11 cellular contexts compared by ENCODE assay signal in genomic region chr17:72432143-72432604, GRCh38.
DNase-seq lines count a peak whose midpoint lies in the region; ATAC-seq and TF ChIP-seq lines count a peak whose summit lies in the region.
"Had no signal": no experiment of that assay in that cellular context is flagged by ENCODE, and none has a peak within 500 bp of the region (broad histone marks: within the 10 kb centered on the region; RNA-seq: fewer than 3 reads in every experiment).

No MANE protein-coding gene starts in this region.

- TF ChIP-seq POLR2A in gastrocnemius medialis (IDR thresholded peaks at IDR 0.05): no peak

- peak overlapping the region; percentile 19 to 55 for H3K9ac ChIP-seq in mucosa of rectum (ENCODE audit: low read depth in 1 of 2, low read length in 2 of 2)

- H3K4me1 ChIP-seq in mucosa of rectum (ENCODE audit: control insufficient read depth in 2 of 2, insufficient read depth in 2 of 2, low read length in 2 of 2): peaks cover 48 to 62% of the 10 kb centered on the region in 2 donors
- H3K4me1 ChIP-seq in gastrocnemius medialis: no peaks in the 10 kb centered on the region

- H3K36me3 ChIP-seq in mucosa of rectum (ENCODE audit: control insufficient read depth in 2 of 2, insufficient read depth in 2 of 2, low read length in 2 of 2): no peaks in the 10 kb centered on the region
- H3K36me3 ChIP-seq in gastrocnemius medialis: no peaks in the 10 kb centered on the region

- H3K9me3 ChIP-seq in mucosa of rectum (ENCODE audit: control insufficient read depth in 2 of 2, low read length in 2 of 2) (no peaks in the 10 kb centered on the region), gastrocnemius medialis (no peaks in the 10 kb centered on the region)

- H3K27me3 ChIP-seq in mucosa of rectum (ENCODE audit: control insufficient read depth in 2 of 2, insufficient read depth in 2 of 2, low read length in 2 of 2) (no peaks in the 10 kb centered on the region), gastrocnemius medialis (no peaks in the 10 kb centered on the region)

- in situ Hi-C loops in gastrocnemius medialis (cut with MboI; ENCODE audit: low sequenced_read_pairs in 4 of 4): no loop called here

- TF ChIP-seq CTCF in C4-2B (conservative IDR thresholded peaks at IDR 0.05): no peak
- TF ChIP-seq CTCF in RWPE1 (conservative IDR thresholded peaks at IDR 0.05; ENCODE audit: low read depth): no peak
- TF ChIP-seq CTCF in gastrocnemius medialis (IDR thresholded peaks at IDR 0.05 in 4 of 5, conservative IDR thresholded peaks at IDR 0.05 in 1 of 5): no peak

- CTCF ChIA-PET in RWPE1 (lab: Yijun Ruan, JAX): interaction anchor here (0.6 to 0.7 kb wide), 2 partner anchors 35 to 321 kb away, joined by 3 to 5 read pairs; no protein-coding TSS in a partner anchor

- no peak for ATAC-seq in gastrocnemius medialis
- ATAC-seq: Right ventricle myocardium inferior had no signal

- POLR2A ChIA-PET in RWPE1 (lab: Yijun Ruan, JAX; ENCODE audit: low non-redundant PET): no interaction called here

- intact Hi-C loops in gastrocnemius medialis (cut with DNase I; ENCODE audit: low total_unique reads): no loop called here

- H3K4me3 ChIP-seq in mucosa of rectum (ENCODE audit: low read length in 2 of 2): no peak overlapping the region
- no peak overlapping the region for H3K4me3 ChIP-seq in gastrocnemius medialis

- H3K27ac ChIP-seq in C4-2B (peak overlapping the region; percentile 55), RWPE1 (0 out of 2 replicates have a peak overlapping the region, but pooled peaks have one; percentile 1), mucosa of rectum (ENCODE audit: low read depth in 2 of 2, low read length in 2 of 2) (peak overlapping the region; percentile 43 to 67), gastrocnemius medialis (no peak overlapping the region)

- DNase-seq in NCI-H1105 treated with DMSO at 0.1 percent for 48 hours (lab: John Stamatoyannopoulos, UW) (peak; percentile 62), RWPE1 (ENCODE audit: low spot score) (no peak), A172 (ENCODE audit: low spot score) (no peak), DMS153 (lab: John Stamatoyannopoulos, UW) (no peak), gastrocnemius medialis (no peak), SKM-1 treated with dmso at 0.1 percent for 144 hours (lab: John Stamatoyannopoulos, UW; ENCODE audit: unreplicated experiment) (no peak)
- DNase-seq: activated naive CD8-positive, alpha-beta T cell treated with anti-CD3 and anti-CD28 coated beads, Interleukin-2, amount 10 ng/mL, durations not matched to agents 7 days and 5 days; cerebellar nuclear complex had no signal

Comparison
In these comparisons a context has a peak if more than half of its experiments do, and no peak if none do; other contexts are left out.
1. H3K27ac ChIP-seq: peak in C4-2B (single experiment), RWPE1 (single experiment) and mucosa of rectum (2 of 2); none in gastrocnemius medialis (0 of 4).